ENCODE assay signal across 8 cellular contexts in genomic region chr1:26697978-26698849, GRCh38. TPM values are rescaled to one million over a fixed set of nuclear protein-coding genes. Genes with fewer than 3 reads are reported as not detected.
DNase-seq lines count a peak whose midpoint lies in the region; ATAC-seq, FAIRE-seq and TF ChIP-seq lines count a peak whose summit lies in the region.

No MANE protein-coding gene starts in this region.

- DNase-seq in CD4-positive, alpha-beta memory T cell, result peak; percentile 61 to 85 (median 66)
- DNase-seq in H7 (peak; percentile 63), NCI-H226 (peak; percentile 91), WERI-Rb-1 (peak; percentile 45), H1 (ENCODE audit: low read depth in 1 of 2, low spot score in 2 of 2) (no peak), lung (ENCODE audit: low spot score) (no peak), testis (peak; percentile 85)

- no peak overlapping the region for H2AFZ ChIP-seq in H1 (ENCODE audit: low read length)

- H2BK20ac ChIP-seq in H1 (ENCODE audit: low read length), result no peak overlapping the region

- H4K5ac ChIP-seq in H1 (ENCODE audit: insufficient read length, low read depth, low read length), result peak overlapping the region; percentile 13

- H3K9ac ChIP-seq in H1 (replicated peaks in 1 of 4; ENCODE audit: extremely low read depth in 1 of 4, low read depth in 3 of 4, low read length in 3 of 4), result peak overlapping the region; percentile 49 to 98 (median 88)

- H3K14ac ChIP-seq in H1 (ENCODE audit: insufficient read length), result no peak overlapping the region

- H3K4me3 ChIP-seq in CD4-positive, alpha-beta memory T cell (ENCODE audit: low read length in 2 of 2), result peak overlapping the region; percentile 55 to 74
- H3K4me3 ChIP-seq in H7 (ENCODE audit: insufficient read depth, low read depth, low read length), result peak overlapping the region; percentile 81
- H3K4me3 ChIP-seq in WERI-Rb-1 (ENCODE audit: low read depth, low read length), result peak overlapping the region; percentile 86
- peak overlapping the region; percentile 88 to 95 (median 92) for H3K4me3 ChIP-seq in H1 (ENCODE audit: extremely low read depth in 1 of 4, insufficient read depth in 2 of 4, low read depth in 3 of 4, low read length in 4 of 4)
- H3K4me3 ChIP-seq in lung, result peak overlapping the region; percentile 86
- H3K4me3 ChIP-seq in testis, result peak overlapping the region; percentile 98 to 99

- 0 out of 3 replicates have a peak, but pooled peaks of 1 of the 2 experiments have one; percentile 57 for TF ChIP-seq POLR2A in H1 (IDR thresholded peaks at IDR 0.05; ENCODE audit: control extremely low read depth in 1 of 2, low read depth in 2 of 2, low read length in 2 of 2)
- peak; percentile 16 for TF ChIP-seq POLR2A in testis (IDR thresholded peaks at IDR 0.05)

- no peak for TF ChIP-seq EP300 in H1 (IDR thresholded peaks at IDR 0.05; ENCODE audit: borderline replicate concordance in 1 of 2, low read depth in 2 of 2, low read length in 2 of 2)

- intact Hi-C loops in CD4-positive, alpha-beta memory T cell (cut with micrococcal nuclease), result loop anchor here (1.0 to 10.0 kb wide), 3 partner anchors 8 to 193 kb away; no protein-coding TSS in a partner anchor
- intact Hi-C loops in testis (cut with DNase I; ENCODE audit: low total_unique reads), result loop anchor here (5.0 kb wide), 1 partner anchor 89 kb away; the partner anchor contains the start of gene PIGV

- POLR2A ChIA-PET in CD4-positive, alpha-beta memory T cell (lab: Charles Lee; ENCODE audit: partially characterized antibody), result interaction anchor here (0.6 to 16.5 kb wide), 25 partner anchors 9 to 229 kb away, joined by 3 to 595 read pairs (median 6); partner anchors contain the start of genes GPATCH3, GPN2, HMGN2 and PIGV
- POLR2A ChIA-PET in H1 (lab: Charles Lee; ENCODE audit: partially characterized antibody), result interaction anchor here (0.5 to 14.4 kb wide), 17 partner anchors 9 to 231 kb away, joined by 3 to 256 read pairs (median 3); partner anchors contain the start of gene PIGV

- ATAC-seq in lung (ENCODE audit: insufficient read depth, low FRiP score) (peak; percentile 41), GM19397 (IDR thresholded peaks at IDR 0.05; ENCODE audit: unreplicated experiment) (no peak)

- H2BK120ac ChIP-seq in H1 (replicated peaks; ENCODE audit: low read depth, low read length), result no peak overlapping the region

- H3K56ac ChIP-seq in H1 (replicated peaks; ENCODE audit: insufficient read length, low read depth, low read length), result no peak overlapping the region

- H3K27me3 ChIP-seq in CD4-positive, alpha-beta memory T cell (ENCODE audit: insufficient read depth, low read length), result no peaks in the 10 kb centered on the region
- H3K27me3 ChIP-seq in H7 (ENCODE audit: control insufficient read depth, insufficient read depth, low read length), result no peaks in the 10 kb centered on the region
- H3K27me3 ChIP-seq in WERI-Rb-1 (ENCODE audit: insufficient read depth, low read depth, severe bottlenecking), result no peaks in the 10 kb centered on the region
- H3K27me3 ChIP-seq in H1 (replicated peaks in 1 of 4; ENCODE audit: control insufficient read depth in 3 of 4, extremely low read depth in 1 of 4, insufficient read depth in 3 of 4, low read length in 3 of 4), result no peaks in the 10 kb centered on the region
- no peaks in the 10 kb centered on the region for H3K27me3 ChIP-seq in lung (ENCODE audit: control insufficient read depth, insufficient read depth)
- no peaks in the 10 kb centered on the region for H3K27me3 ChIP-seq in testis

- peak; percentile 36 for FAIRE-seq in H1 (lab: Jason Lieb, UNC)

- peak overlapping the region; percentile 51; the same call in 1 of the 2 replicates for H4K8ac ChIP-seq in H1 (ENCODE audit: extremely low read depth, insufficient read depth, low read length)

- H3K4me3 Mint-ChIP-seq in CD4-positive, alpha-beta memory T cell, result no peak overlapping the region

- peaks cover 60 to 69% of the 10 kb centered on the region in 2 experiments for H3K79me2 ChIP-seq in H1 (ENCODE audit: control insufficient read depth in 1 of 2, insufficient read depth in 2 of 2, low read length in 2 of 2)

- no peak overlapping the region for H4K91ac ChIP-seq in H1 (replicated peaks; ENCODE audit: insufficient read length, low read length)

- H3K4me2 ChIP-seq in H1 (ENCODE audit: insufficient read depth in 1 of 2, low read depth in 2 of 2, low read length in 2 of 2), result peak overlapping the region; percentile 87 to 94

- no peak overlapping the region for H3K23ac ChIP-seq in H1 (ENCODE audit: insufficient read length)

- H3K23me2 ChIP-seq in H1 (ENCODE audit: low read depth, low read length), result peaks cover 10% of the 10 kb centered on the region

- no peak overlapping the region for H2AK5ac ChIP-seq in H1 (ENCODE audit: low read depth, low read length)

- WGBS in H1 (ENCODE audit: extremely low coverage in 1 of 2, insufficient coverage in 1 of 2, insufficient read length in 1 of 2, insufficient replicate concordance in 2 of 2, low coverage in 1 of 2, low lambda C conversion rate in 2 of 2, missing lambda C conversion rate in 1 of 2), 2 experiments, result 2% methylated on average over 8 of the region's 8 CpGs; no CpG with 5 or more reads in 1 of the 2 experiments
- 0% methylated on average over 8 of the region's 8 CpGs for WGBS in lung, 2 donors
- WGBS in testis, 2 donors, result 0% methylated on average over 4 to 8 of the region's 8 CpGs

- H3K9me3 Mint-ChIP-seq in CD4-positive, alpha-beta memory T cell, result peaks cover 0 to 2% (median 0%) of the 10 kb centered on the region in 8 donors

- CTCF ChIA-PET in CD4-positive, alpha-beta memory T cell (lab: Charles Lee; ENCODE audit: partially characterized antibody), result interaction anchor here (0.5 to 5.0 kb wide), 18 partner anchors 9 to 198 kb away, joined by 3 to 51 read pairs (median 5); partner anchors contain the start of gene PIGV
- CTCF ChIA-PET in H1 (lab: Charles Lee; ENCODE audit: partially characterized antibody), result interaction anchor here (0.6 to 5.8 kb wide), 4 partner anchors 21 to 96 kb away, joined by 3 to 25 read pairs (median 11); no protein-coding TSS in a partner anchor

- no peak overlapping the region for H3K4ac ChIP-seq in H1 (replicated peaks; ENCODE audit: insufficient read length, low read depth, low read length)

- no peaks in the 10 kb centered on the region for H3K27me3 Mint-ChIP-seq in CD4-positive, alpha-beta memory T cell

- H3K36me3 ChIP-seq in CD4-positive, alpha-beta memory T cell (ENCODE audit: insufficient read depth, low read length), result peaks cover 4% of the 10 kb centered on the region
- H3K36me3 ChIP-seq in H7 (replicated peaks; ENCODE audit: control insufficient read depth, insufficient read depth, low read length), result no peaks in the 10 kb centered on the region
- H3K36me3 ChIP-seq in WERI-Rb-1, result peaks cover 36% of the 10 kb centered on the region
- peaks cover 0 to 8% (median 0%) of the 10 kb centered on the region in 4 experiments; a peak in 2 of 8 replicates for H3K36me3 ChIP-seq in H1 (ENCODE audit: control insufficient read depth in 2 of 4, insufficient read depth in 4 of 4, low read length in 3 of 4)
- H3K36me3 ChIP-seq in lung (ENCODE audit: control insufficient read depth in 2 of 2, insufficient read depth in 2 of 2, low read length in 2 of 2), result no peaks in the 10 kb centered on the region
- H3K36me3 ChIP-seq in testis (ENCODE audit: low read depth, missing control alignments), result no peaks in the 10 kb centered on the region

- H3K4me1 ChIP-seq in CD4-positive, alpha-beta memory T cell (ENCODE audit: insufficient read depth, low read length), result peaks cover 71% of the 10 kb centered on the region
- peaks cover 15 to 34% (median 25%) of the 10 kb centered on the region in 4 experiments; a peak in 6 of 7 replicates for H3K4me1 ChIP-seq in H1 (replicated peaks in 1 of 4; ENCODE audit: control insufficient read depth in 3 of 4, insufficient read depth in 4 of 4, low read length in 3 of 4)
- H3K4me1 ChIP-seq in lung (ENCODE audit: control insufficient read depth in 2 of 2, insufficient read depth in 2 of 2, low read length in 2 of 2), result peaks cover 8 to 47% of the 10 kb centered on the region in 2 donors
- peaks cover 64% of the 10 kb centered on the region for H3K4me1 ChIP-seq in testis

- H3K27ac Mint-ChIP-seq in CD4-positive, alpha-beta memory T cell, result no peak overlapping the region

- no peak for TF ChIP-seq RAD21 in H1 (IDR thresholded peaks at IDR 0.05 in 1 of 2, conservative IDR thresholded peaks at IDR 0.05 in 1 of 2; ENCODE audit: low read depth in 2 of 2, low read length in 2 of 2)

- H3K79me1 ChIP-seq in H1 (ENCODE audit: low read depth, low read length), result peaks cover 2% of the 10 kb centered on the region; the same call in 1 of the 2 replicates

- TF ChIP-seq CTCF in WERI-Rb-1 (IDR thresholded peaks at IDR 0.05; ENCODE audit: low read depth, low read length) (no peak), H1 (IDR thresholded peaks at IDR 0.05; ENCODE audit: control extremely low read depth in 1 of 3, insufficient read depth in 1 of 3, low read depth in 1 of 3, low read length in 3 of 3) (no peak), lung (IDR thresholded peaks at IDR 0.05; ENCODE audit: control extremely low read depth, extremely low read depth) (no peak), testis (IDR thresholded peaks at IDR 0.05) (no peak)

- peak overlapping the region; percentile 60 for H2BK5ac ChIP-seq in H1 (ENCODE audit: low read depth, low read length)

- peak overlapping the region; percentile 76 for H3K27ac ChIP-seq in CD4-positive, alpha-beta memory T cell (ENCODE audit: low read depth, low read length)
- peak overlapping the region; percentile 99 for H3K27ac ChIP-seq in WERI-Rb-1
- H3K27ac ChIP-seq in H1 (ENCODE audit: low read depth, low read length), result peak overlapping the region; percentile 56; the same call in 1 of the 2 replicates
- H3K27ac ChIP-seq in lung (ENCODE audit: low read depth in 1 of 2, low read length in 1 of 2), result peak overlapping the region; percentile 84 to 99
- peak overlapping the region; percentile 97 to 99 for H3K27ac ChIP-seq in testis

- H4K20me1 ChIP-seq in H1 (replicated peaks in 1 of 2; ENCODE audit: control insufficient read depth in 1 of 2, insufficient read depth in 2 of 2, low read length in 2 of 2), result peaks cover 33 to 36% of the 10 kb centered on the region in 2 experiments

- H3K18ac ChIP-seq in H1 (ENCODE audit: extremely low read depth, low read length), result no peak overlapping the region

- no peak overlapping the region for H2BK15ac ChIP-seq in H1 (ENCODE audit: low read length)

- H3K36me3 Mint-ChIP-seq in CD4-positive, alpha-beta memory T cell, result peaks cover 0 to under 1% of the 10 kb centered on the region in 2 donors

- H2BK12ac ChIP-seq in H1 (ENCODE audit: low read depth, low read length), result no peak overlapping the region

- peaks cover 15 to 22% (median 18%) of the 10 kb centered on the region in 4 donors for H3K4me1 Mint-ChIP-seq in CD4-positive, alpha-beta memory T cell

- H3K9me3 ChIP-seq in CD4-positive, alpha-beta memory T cell (ENCODE audit: control insufficient read depth in 1 of 2, low read length in 2 of 2), result no peaks in the 10 kb centered on the region
- H3K9me3 ChIP-seq in WERI-Rb-1 (ENCODE audit: severe bottlenecking) (no peaks in the 10 kb centered on the region), H1 (ENCODE audit: insufficient read depth in 2 of 2, low read depth in 1 of 2, low read length in 1 of 2) (no peaks in the 10 kb centered on the region), lung (ENCODE audit: control insufficient read depth in 2 of 2, insufficient read depth in 1 of 2, low read length in 1 of 2) (no peaks in the 10 kb centered on the region), testis (no peaks in the 10 kb centered on the region)

RNA-seq across cellular contexts. Expression of gene ARID1A, which starts 2.4 kb away (rescaled TPM):
- total RNA-seq in CD4-positive, alpha-beta memory T cell, result 100 to 1,000 TPM; 112 to 127 TPM
- 10 to 100 TPM in 1 of 2 donors, 1 to 10 TPM in 1; 4.2 to 30.4 TPM for polyA plus RNA-seq in CD4-positive, alpha-beta memory T cell
- 45.5 and 59.5 TPM in 2 replicates for total RNA-seq in H7 (2014; rRNA removed; shearing (Covaris generic))
- 103 and 105 TPM in 2 replicates for total RNA-seq in H1 (2021; fragmentation: NEBNext Ultra II Directional; extraction: Animal tissue kit (Norgen Biotek cat#: 25700))
- 52.1 and 86.7 TPM in 2 replicates for polyA plus RNA-seq in H1 (2011; rRNA removed)
- polyA plus RNA-seq in H1 (2011; cell fraction: cytosol; rRNA removed), result 28.6 TPM
- polyA plus RNA-seq in H1 (2011; cell fraction: nucleus; rRNA removed), result 109 TPM
- 88.4 to 102 TPM (median 96.6 TPM) in 4 replicates for polyA plus RNA-seq in H1 (2012, experiment 1 of 2)
- polyA plus RNA-seq in H1 (2012, experiment 2 of 2), result 29.8 TPM
- 55.4 TPM for polyA plus RNA-seq in H1 (2013, experiment 1 of 2)
- 52.4 TPM for polyA plus RNA-seq in H1 (2013, experiment 2 of 2)
- polyA minus RNA-seq in H1 (2011; rRNA and poly(A)+ RNA removed), result 67.7 and 71.7 TPM in 2 replicates
- polyA minus RNA-seq in H1 (2011; cell fraction: cytosol; rRNA and poly(A)+ RNA removed), result 90.5 TPM
- 63.8 TPM for polyA minus RNA-seq in H1 (2011; cell fraction: nucleus; rRNA and poly(A)+ RNA removed)
- 100 to 1,000 TPM in 1 of 2 donors, 10 to 100 TPM in 1; 71.2 to 119 TPM for total RNA-seq in lung
- 10 to 100 TPM; 16.1 to 28.9 TPM for polyA plus RNA-seq in lung
- total RNA-seq in testis, result 100 to 1,000 TPM; 106 to 119 TPM
- polyA plus RNA-seq in testis (ENCODE audit: insufficient read depth, low read depth, low replicate concordance), result 53.7 TPM

Comparison
In these comparisons a context has a peak if more than half of its experiments do, and no peak if none do; other contexts are left out.
1. DNase-seq: peak in CD4-positive, alpha-beta memory T cell (5 of 5), H7 (single experiment), NCI-H226 (single experiment), WERI-Rb-1 (single experiment) and testis (single experiment); none in H1 (0 of 2) and lung (single experiment).
2. Peak in every context shown above with its lines, with median percentiles within 50 percentile points of each other: H3K27ac ChIP-seq and H3K4me3 ChIP-seq.